12 cellular contexts compared by ENCODE assay signal in the genomic region with DNA sequence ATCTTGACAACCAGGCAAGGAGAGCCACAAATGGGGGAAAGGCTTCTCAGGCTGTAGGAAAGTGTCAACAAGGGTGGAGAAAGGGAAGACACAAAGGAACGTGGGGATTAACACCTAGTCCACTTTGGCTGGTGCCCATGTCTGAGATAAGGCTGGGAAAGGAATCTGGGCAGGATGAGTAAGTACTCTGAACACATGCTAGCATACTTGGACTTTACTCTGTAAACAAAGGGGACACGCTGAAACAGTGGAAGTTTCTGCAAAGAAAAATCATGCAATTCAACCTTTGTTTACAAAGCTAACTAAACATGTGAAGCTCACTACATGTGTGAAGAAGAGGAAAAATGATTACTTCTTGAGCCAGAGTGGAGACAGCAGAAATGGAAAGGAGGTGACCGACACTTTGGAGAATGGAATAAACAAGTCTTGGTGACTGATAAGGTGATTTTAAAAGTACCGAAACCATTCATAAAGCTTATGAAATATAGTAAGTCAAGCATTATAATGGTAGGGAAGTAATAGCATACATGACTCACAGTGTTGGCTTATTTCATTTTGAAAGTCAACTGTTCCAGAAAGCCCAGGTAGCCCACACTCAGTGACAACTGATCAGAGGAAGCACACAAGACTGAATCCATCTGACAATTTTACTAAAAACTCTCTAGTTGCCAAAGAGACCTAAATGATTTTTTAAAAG. TPM values are rescaled to one million over a fixed set of nuclear protein-coding genes. Genes with fewer than 3 reads are reported as not detected.
DNase-seq lines count a peak whose midpoint lies in the region; ATAC-seq, FAIRE-seq and TF ChIP-seq lines count a peak whose summit lies in the region.
"Had no signal": no experiment of that assay in that cellular context is flagged by ENCODE, and none has a peak within 500 bp of the region (broad histone marks: within the 10 kb centered on the region; RNA-seq: fewer than 3 reads in every experiment).

No MANE protein-coding gene starts in this region.

- FAIRE-seq in GM19239 (lab: Jason Lieb, UNC): peak; percentile 88

- H3K36me3 Mint-ChIP-seq in T-cell: no peaks in the 10 kb centered on the region

- peak; percentile 68 for ATAC-seq in HG03354 (IDR thresholded peaks at IDR 0.05; ENCODE audit: poor library complexity, severe bottlenecking, unreplicated experiment)
- ATAC-seq in T-cell (replicated peaks in 1 of 4): no peak

- CTCF ChIA-PET in T-cell (lab: Charles Lee): no interaction called here

- H3K4me1 Mint-ChIP-seq in T-cell: peaks cover 0 to 6% (median 0%) of the 10 kb centered on the region in 3 donors

- no peak for TF ChIP-seq CTCF in AG10803 (conservative IDR thresholded peaks at IDR 0.05; ENCODE audit: low read length)
- no peak for TF ChIP-seq CTCF in fibroblast of mammary gland (conservative IDR thresholded peaks at IDR 0.05; ENCODE audit: control insufficient read depth, insufficient read depth, low read depth, low read length)

- DNase-seq in AG10803 (ENCODE audit: low read depth) (peak; percentile 27), GM19239 (ENCODE audit: insufficient read length, low spot score) (no peak), fibroblast of mammary gland (ENCODE audit: low read depth) (peak; percentile 23), T-cell (no peak), nucleus accumbens (lab: John Stamatoyannopoulos, UW) (no peak), COR-L47 (lab: John Stamatoyannopoulos, UW) (no peak)
- no peak for DNase-seq in activated CD8-positive, alpha-beta memory T cell treated with anti-CD3 and anti-CD28 coated beads, Interleukin-2, amount 50 U/mL, for 48 hours
- DNase-seq: activated CD4-positive, alpha-beta T cell treated with anti-CD3 and anti-CD28 coated beads for 1 hour; CD4-positive, alpha-beta T cell; IMR-90; posterior cingulate gyrus had no signal

- POLR2A ChIA-PET in T-cell (lab: Charles Lee): no interaction called here

- H3K27me3 Mint-ChIP-seq in T-cell: no peaks in the 10 kb centered on the region
- H3K27me3 Mint-ChIP-seq: CD4-positive, alpha-beta T cell had no signal

- no peak overlapping the region for H3K4me3 Mint-ChIP-seq in T-cell
- H3K4me3 Mint-ChIP-seq: CD4-positive, alpha-beta T cell had no signal

- H3K9me3 Mint-ChIP-seq in T-cell: peaks cover 0 to 8% (median 0%) of the 10 kb centered on the region in 3 donors
- H3K9me3 Mint-ChIP-seq: CD4-positive, alpha-beta T cell had no signal

- no peak overlapping the region for H3K4me3 ChIP-seq in AG10803 (ENCODE audit: low read length)
- H3K4me3 ChIP-seq in fibroblast of mammary gland (ENCODE audit: control insufficient read depth, low read depth, low read length): no peak overlapping the region

- H3K27ac Mint-ChIP-seq in T-cell: no peak overlapping the region
- H3K27ac Mint-ChIP-seq: CD4-positive, alpha-beta T cell had no signal

RNA-seq across cellular contexts. Expression of gene CPNE8, which starts 13.2 kb away (rescaled TPM):
- total RNA-seq in T-cell: 1 to 10 TPM; 1.8 to 6.1 (median 2.3) TPM
- total RNA-seq: IMR-90 had no signal

Comparison
In these comparisons a context has a peak if more than half of its experiments do, and no peak if none do; other contexts are left out.
1. DNase-seq: peak in AG10803 (single experiment) and fibroblast of mammary gland (single experiment); none in GM19239 (single experiment), activated CD8-positive, alpha-beta memory T cell treated with anti-CD3 and anti-CD28 coated beads, Interleukin-2, amount 50 U/mL, for 48 hours (single experiment), T-cell (0 of 34), nucleus accumbens (0 of 56) and COR-L47 (single experiment).